10 cellular contexts compared by ENCODE assay signal in genomic region chr1:206708058-206708457, GRCh38. TPM values are rescaled to one million over a fixed set of nuclear protein-coding genes. Genes with fewer than 3 reads are reported as not detected.
A peak's percentile ranks its signal among the peaks of the same experiment; 100 is the strongest.
DNase-seq lines count a peak whose midpoint lies in the region; ATAC-seq, FAIRE-seq and TF ChIP-seq lines count a peak whose summit lies in the region.
"Had no signal": no experiment of that assay in that cellular context is flagged by ENCODE, and none has a peak within 500 bp of the region (broad histone marks: within the 10 kb centered on the region; RNA-seq: fewer than 3 reads in every experiment).

No MANE protein-coding gene starts in this region.

- peak; percentile 68 for FAIRE-seq in GM18507 (lab: Jason Lieb, UNC)

- intact Hi-C loops in lower lobe of right lung (cut with DNase I): no loop called here

- no peaks in the 10 kb centered on the region for H3K27me3 ChIP-seq in lower lobe of right lung (ENCODE audit: low read depth)
- H3K27me3 ChIP-seq: MG63 had no signal

- H3K9me3 ChIP-seq in lower lobe of right lung: no peaks in the 10 kb centered on the region
- H3K9me3 ChIP-seq: MG63 had no signal

- DNase-seq in GM18507 (ENCODE audit: extremely low spot score, insufficient read length, low read depth) (no peak), SKM-1 treated with dmso at 0.1 percent for 144 hours (lab: John Stamatoyannopoulos, UW; ENCODE audit: unreplicated experiment) (peak; percentile 99), lower lobe of right lung (no peak), amniotic stem cell (lab: John Stamatoyannopoulos, UW) (no peak), DMS53 (lab: John Stamatoyannopoulos, UW) (no peak), HT-29 (ENCODE audit: low spot score) (no peak), 8988T (no peak)
- DNase-seq: activated CD8-positive, alpha-beta memory T cell treated with anti-CD3 and anti-CD28 coated beads, Interleukin-2, amount 10 ng/mL, durations not matched to agents 7 days and 5 days; MG63 had no signal

- TF ChIP-seq CTCF in lower lobe of right lung (IDR thresholded peaks at IDR 0.05): no peak

- peaks cover 84% of the 10 kb centered on the region for H3K4me1 ChIP-seq in lower lobe of right lung

- H3K27ac ChIP-seq in lower lobe of right lung: no peak overlapping the region

- H3K4me3 ChIP-seq in lower lobe of right lung: no peak overlapping the region
- H3K4me3 ChIP-seq: MG63 had no signal

- H3K36me3 ChIP-seq in lower lobe of right lung: no peaks in the 10 kb centered on the region
- H3K36me3 ChIP-seq: MG63 had no signal

- peak; percentile 56 for ATAC-seq in HG02759 (IDR thresholded peaks at IDR 0.05; ENCODE audit: unreplicated experiment)
- ATAC-seq in lower lobe of right lung: peak; percentile 6 to 14
- ATAC-seq: activated CD8-positive, alpha-beta memory T cell treated with anti-CD3 and anti-CD28 coated beads, Interleukin-2, amount 10 ng/mL, durations not matched to agents 7 days and 5 days had no signal

RNA-seq across cellular contexts. Expression of gene MAPKAPK2, which starts 23.4 kb away (rescaled TPM):
- total RNA-seq in lower lobe of right lung: 87.0 TPM
- total RNA-seq in HT-29 (2014; rRNA removed; shearing (Covaris generic)): 41.9 and 50.4 TPM in 2 replicates
